ENCODE assay signal across 20 cellular contexts in the genomic region with DNA sequence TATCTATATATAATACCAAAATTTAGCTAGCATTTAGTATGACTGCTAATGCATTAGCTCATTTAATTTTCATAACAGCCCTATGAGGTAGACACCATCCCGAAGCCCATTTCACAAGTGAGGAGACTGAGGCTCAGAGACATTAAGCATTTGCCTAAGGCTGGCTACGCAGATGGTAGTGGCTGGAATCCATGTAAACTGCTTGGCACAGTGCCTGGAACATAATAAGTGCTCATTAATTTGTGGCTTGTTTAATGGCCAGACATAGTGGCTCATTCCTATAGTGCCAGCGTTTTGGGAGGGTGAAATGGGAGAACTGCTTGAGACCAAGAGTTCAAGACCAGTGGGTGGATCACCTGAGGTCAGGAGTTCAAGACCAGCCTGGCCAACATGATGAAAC.
"Had no signal": no experiment of that assay in that cellular context is flagged by ENCODE, and none has a peak within 500 bp of the region (broad histone marks: within the 10 kb centered on the region; RNA-seq: fewer than 3 reads in every experiment).

No MANE protein-coding gene starts in this region.

- H3K4me3 ChIP-seq: body of pancreas, cardiac muscle cell, esophagus squamous epithelium, gastrocnemius medialis, pancreas, psoas muscle, thoracic aorta had no signal

- H3K27me3 ChIP-seq: body of pancreas, cardiac muscle cell, gastrocnemius medialis, pancreas had no signal

- DNase-seq: activated CD4-positive, alpha-beta T cell treated with anti-CD3 and anti-CD28 coated beads for 1 hour; activated CD4-positive, alpha-beta T cell treated with anti-CD3 and anti-CD28 coated beads, Interleukin-2, amount 50 U/mL, for 1 hour; activated gamma-delta T cell treated with Interleukin-2 at 50 U/mL for 16 hours; activated T-cell treated with anti-CD3 and anti-CD28 coated beads, Interleukin-2, amount 50 U/mL, for 1 hour; anterior cingulate cortex; body of pancreas; cortex of kidney; endodermal cell; esophagus squamous epithelium; gastrocnemius medialis; hippocampal formation; left ventricle myocardium superior; psoas muscle; right cardiac atrium; stimulated activated CD4-positive, alpha-beta T cell treated with anti-CD3 and anti-CD28 coated beads, Interleukin-4, amount 100 ng/mL, for 24 hours; stimulated activated naive CD4-positive, alpha-beta T cell treated with Interleukin-2 at 50 U/mL for 16 hours had no signal

- ATAC-seq: body of pancreas; gastrocnemius medialis; left ventricle myocardium superior; natural killer cell treated with Interleukin-12 subunit alpha and Interleukin-12 subunit beta and Interleukin-15 and Interleukin-18, amount 100 ng/mL, for 72 hours; pancreas; psoas muscle; right cardiac atrium had no signal

- H3K4me1 ChIP-seq: body of pancreas, gastrocnemius medialis, pancreas, psoas muscle had no signal

- H3K27ac ChIP-seq: body of pancreas, cardiac muscle cell, esophagus squamous epithelium, gastrocnemius medialis, pancreas, psoas muscle, thoracic aorta had no signal

- H3K9me3 ChIP-seq: body of pancreas, esophagus squamous epithelium, gastrocnemius medialis, pancreas, psoas muscle, thoracic aorta had no signal

- H3K36me3 ChIP-seq: cardiac muscle cell, esophagus squamous epithelium, gastrocnemius medialis, pancreas, thoracic aorta had no signal

- FAIRE-seq: pancreas had no signal
